1 cellular context compared by ENCODE assay signal in genomic region chrX:153948847-153949819, GRCh38.
TF ChIP-seq lines count a peak whose summit lies in the region.

No MANE protein-coding gene starts in this region.

TF ChIP-seq in HepG2, 621 proteins besides CTCF, POLR2A, EP300 and RAD21:
- TF ChIP-seq STAT6 (CRISPR knock-in tag; IDR thresholded peaks at IDR 0.05; ENCODE audit: borderline replicate concordance), result no peak
- no peak for TF ChIP-seq MIER2 (CRISPR knock-in tag; IDR thresholded peaks at IDR 0.05)
- TF ChIP-seq AGO1 (IDR thresholded peaks at IDR 0.05; ENCODE audit: low read depth, low read length, poor library complexity, severe bottlenecking), result peak; percentile 12
- 0 out of 2 replicates have a peak, but pooled peaks have one; percentile 31 for TF ChIP-seq HNRNPL (IDR thresholded peaks at IDR 0.05; ENCODE audit: low read depth, low read length)
- TF ChIP-seq, protein P1, sequence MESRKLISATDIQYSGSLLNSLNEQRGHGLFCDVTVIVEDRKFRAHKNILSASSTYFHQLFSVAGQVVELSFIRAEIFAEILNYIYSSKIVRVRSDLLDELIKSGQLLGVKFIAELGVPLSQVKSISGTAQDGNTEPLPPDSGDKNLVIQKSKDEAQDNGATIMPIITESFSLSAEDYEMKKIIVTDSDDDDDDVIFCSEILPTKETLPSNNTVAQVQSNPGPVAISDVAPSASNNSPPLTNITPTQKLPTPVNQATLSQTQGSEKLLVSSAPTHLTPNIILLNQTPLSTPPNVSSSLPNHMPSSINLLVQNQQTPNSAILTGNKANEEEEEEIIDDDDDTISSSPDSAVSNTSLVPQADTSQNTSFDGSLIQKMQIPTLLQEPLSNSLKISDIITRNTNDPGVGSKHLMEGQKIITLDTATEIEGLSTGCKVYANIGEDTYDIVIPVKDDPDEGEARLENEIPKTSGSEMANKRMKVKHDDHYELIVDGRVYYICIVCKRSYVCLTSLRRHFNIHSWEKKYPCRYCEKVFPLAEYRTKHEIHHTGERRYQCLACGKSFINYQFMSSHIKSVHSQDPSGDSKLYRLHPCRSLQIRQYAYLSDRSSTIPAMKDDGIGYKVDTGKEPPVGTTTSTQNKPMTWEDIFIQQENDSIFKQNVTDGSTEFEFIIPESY (CRISPR knock-in tag; IDR thresholded peaks at IDR 0.05), result 0 out of 2 replicates have a peak, but pooled peaks have one; percentile 18
